2 cellular contexts compared by ENCODE assay signal in genomic region chr9:137491735-137492432, GRCh38.
TF ChIP-seq lines count a peak whose summit lies in the region.

No MANE protein-coding gene starts in this region.

TF ChIP-seq in HCT116, 20 proteins besides CTCF, POLR2A, EP300 and RAD21:
- TF ChIP-seq MAX (IDR thresholded peaks at IDR 0.05) (no peak), CEBPB (IDR thresholded peaks at IDR 0.05; ENCODE audit: low read depth) (no peak), EZH2phosphoT487 (IDR thresholded peaks at IDR 0.05; ENCODE audit: borderline replicate concordance) (no peak), SP1 (IDR thresholded peaks at IDR 0.05; ENCODE audit: low read depth) (no peak), POLR2AphosphoS5 (IDR thresholded peaks at IDR 0.05; ENCODE audit: low read depth, low read length) (no peak), TCF7L2 (IDR thresholded peaks at IDR 0.05; ENCODE audit: borderline replicate concordance, extremely low read depth, insufficient read depth, insufficient read length) (no peak), SIN3A (IDR thresholded peaks at IDR 0.05; ENCODE audit: low read depth) (no peak), EZH2 (IDR thresholded peaks at IDR 0.05) (no peak), CBX3 (IDR thresholded peaks at IDR 0.05; ENCODE audit: low read depth) (no peak), EGR1 (IDR thresholded peaks at IDR 0.05; ENCODE audit: low read depth) (no peak), YY1 (IDR thresholded peaks at IDR 0.05; ENCODE audit: extremely low read depth, insufficient replicate concordance, low read depth, low read length) (no peak), ZFX (IDR thresholded peaks at IDR 0.05) (no peak), ZNF274 (IDR thresholded peaks at IDR 0.05; ENCODE audit: low read depth, low read length) (no peak), JUND (IDR thresholded peaks at IDR 0.05) (no peak), ATF3 (IDR thresholded peaks at IDR 0.05) (no peak), FOSL1 (IDR thresholded peaks at IDR 0.05; ENCODE audit: low read depth) (no peak), REST (IDR thresholded peaks at IDR 0.05; ENCODE audit: low read depth) (no peak), ELF1 (IDR thresholded peaks at IDR 0.05; ENCODE audit: borderline replicate concordance, low read depth) (no peak), SRF (IDR thresholded peaks at IDR 0.05; ENCODE audit: low read depth) (no peak)
- TF ChIP-seq, protein P1, sequence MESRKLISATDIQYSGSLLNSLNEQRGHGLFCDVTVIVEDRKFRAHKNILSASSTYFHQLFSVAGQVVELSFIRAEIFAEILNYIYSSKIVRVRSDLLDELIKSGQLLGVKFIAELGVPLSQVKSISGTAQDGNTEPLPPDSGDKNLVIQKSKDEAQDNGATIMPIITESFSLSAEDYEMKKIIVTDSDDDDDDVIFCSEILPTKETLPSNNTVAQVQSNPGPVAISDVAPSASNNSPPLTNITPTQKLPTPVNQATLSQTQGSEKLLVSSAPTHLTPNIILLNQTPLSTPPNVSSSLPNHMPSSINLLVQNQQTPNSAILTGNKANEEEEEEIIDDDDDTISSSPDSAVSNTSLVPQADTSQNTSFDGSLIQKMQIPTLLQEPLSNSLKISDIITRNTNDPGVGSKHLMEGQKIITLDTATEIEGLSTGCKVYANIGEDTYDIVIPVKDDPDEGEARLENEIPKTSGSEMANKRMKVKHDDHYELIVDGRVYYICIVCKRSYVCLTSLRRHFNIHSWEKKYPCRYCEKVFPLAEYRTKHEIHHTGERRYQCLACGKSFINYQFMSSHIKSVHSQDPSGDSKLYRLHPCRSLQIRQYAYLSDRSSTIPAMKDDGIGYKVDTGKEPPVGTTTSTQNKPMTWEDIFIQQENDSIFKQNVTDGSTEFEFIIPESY (IDR thresholded peaks at IDR 0.05; ENCODE audit: extremely low read depth, insufficient replicate concordance, low read length) = no peak

TF ChIP-seq in H1, 55 proteins besides CTCF, POLR2A, EP300 and RAD21:
- TF ChIP-seq SIN3A (conservative IDR thresholded peaks at IDR 0.05 in 1 of 2, IDR thresholded peaks at IDR 0.05 in 1 of 2; ENCODE audit: low read depth in 1 of 2, low read length in 2 of 2) (no peak), NRF1 (IDR thresholded peaks at IDR 0.05; ENCODE audit: low read depth, low read length) (no peak), EGR1 (IDR thresholded peaks at IDR 0.05; ENCODE audit: borderline replicate concordance, low read depth, low read length) (no peak), SP1 (IDR thresholded peaks at IDR 0.05; ENCODE audit: low read depth, low read length) (no peak), SP4 (IDR thresholded peaks at IDR 0.05; ENCODE audit: low read length) (no peak), CEBPB (IDR thresholded peaks at IDR 0.05; ENCODE audit: low read depth, low read length) (no peak), RNF2 (IDR thresholded peaks at IDR 0.05; ENCODE audit: borderline replicate concordance, low read depth, low read length, missing control alignments, poor library complexity, severe bottlenecking) (no peak), CBX5 (IDR thresholded peaks at IDR 0.05; ENCODE audit: low read depth, low read length) (no peak), SAP30 (IDR thresholded peaks at IDR 0.05; ENCODE audit: insufficient read depth, insufficient replicate concordance, low read length) (no peak), YY1 (IDR thresholded peaks at IDR 0.05; ENCODE audit: low read depth, low read length) (no peak)
